ENCODE assay signal across 37 cellular contexts in genomic region chr7:2466675-2467074, GRCh38. TPM values are rescaled to one million over a fixed set of nuclear protein-coding genes. Genes with fewer than 3 reads are reported as not detected.
"Had no signal": no experiment of that assay in that cellular context is flagged by ENCODE, and none has a peak within 500 bp of the region (broad histone marks: within the 10 kb centered on the region; RNA-seq: fewer than 3 reads in every experiment).

No MANE protein-coding gene starts in this region.

- H3K36me3 Mint-ChIP-seq: activated CD4-positive, alpha-beta memory T cell treated with anti-CD3 and anti-CD28 coated beads for 36 hours; activated naive CD4-positive, alpha-beta T cell treated with anti-CD3 and anti-CD28 coated beads, Interleukin-2, amount 10 ng/mL, durations not matched to agents 7 days and 5 days; activated naive CD4-positive, alpha-beta T cell treated with anti-CD3 and anti-CD28 coated beads, Interleukin-2, amount 50 U/mL, for 24 hours; activated naive CD8-positive, alpha-beta T cell; activated naive CD8-positive, alpha-beta T cell treated with anti-CD3 and anti-CD28 coated beads, Interleukin-2, amount 10 ng/mL, durations not matched to agents 7 days and 5 days; brain had no signal

- H3K9me3 ChIP-seq: ascending aorta had no signal

- ATAC-seq: activated CD8-positive, alpha-beta T cell treated with anti-CD3 and anti-CD28 coated beads for 36 hours; activated naive CD8-positive, alpha-beta T cell treated with anti-CD3 and anti-CD28 coated beads, Interleukin-2, amount 50 U/mL, for 24 hours had no signal

- H3K4me1 ChIP-seq: ascending aorta had no signal

- H3K9me3 Mint-ChIP-seq: activated B cell treated with CpG ODN at 0.5 μM for 24 hours; activated CD4-positive, alpha-beta memory T cell treated with anti-CD3 and anti-CD28 coated beads for 36 hours; activated CD4-positive, alpha-beta T cell treated with anti-CD3 and anti-CD28 coated beads, Interleukin-2, amount 10 ng/mL, durations not matched to agents 24 days and 14 days; activated CD8-positive, alpha-beta T cell treated with anti-CD3 and anti-CD28 coated beads for 36 hours; activated naive CD4-positive, alpha-beta T cell treated with anti-CD3 and anti-CD28 coated beads, Interleukin-2, amount 10 ng/mL, durations not matched to agents 7 days and 5 days; activated naive CD4-positive, alpha-beta T cell treated with anti-CD3 and anti-CD28 coated beads, Interleukin-2, amount 50 U/mL, for 24 hours; activated naive CD8-positive, alpha-beta T cell treated with anti-CD3 and anti-CD28 coated beads, Interleukin-2, amount 10 ng/mL, durations not matched to agents 7 days and 5 days; activated naive CD8-positive, alpha-beta T cell treated with anti-CD3 and anti-CD28 coated beads, Interleukin-2, amount 50 U/mL, for 24 hours; activated T-helper 2 cell treated with anti-CD3 and anti-CD28 coated beads, Interferon-gamma antibody, Interleukin-2, Interleukin-4, amounts not matched to agents 10 μg/mL and 5 μg/mL and 100 μg/mL, durations not matched to agents 14 hours and 24 hours and 36 hours; central memory CD8-positive, alpha-beta T cell; T-helper 1 cell treated with Interleukin-12 subunit alpha and Interleukin-12 subunit beta and Interleukin-4 antibody, amounts not matched to agents 30 μg/mL and 1 μg/mL, for 36 hours; T-helper 2 cell treated with Interferon-gamma antibody and Interleukin-4, amounts not matched to agents 5 μg/mL and 100 μg/mL, for 36 hours had no signal

- H3K27ac Mint-ChIP-seq: activated B cell treated with CpG ODN at 0.5 μM for 24 hours; activated CD4-positive, alpha-beta memory T cell treated with anti-CD3 and anti-CD28 coated beads for 36 hours; activated CD4-positive, alpha-beta T cell treated with anti-CD3 and anti-CD28 coated beads, Interleukin-2, amount 10 ng/mL, durations not matched to agents 24 days and 14 days; activated CD8-positive, alpha-beta T cell treated with anti-CD3 and anti-CD28 coated beads for 36 hours; activated naive CD4-positive, alpha-beta T cell treated with anti-CD3 and anti-CD28 coated beads, Interleukin-2, amount 10 ng/mL, durations not matched to agents 7 days and 5 days; activated naive CD4-positive, alpha-beta T cell treated with anti-CD3 and anti-CD28 coated beads, Interleukin-2, amount 50 U/mL, for 24 hours; activated naive CD8-positive, alpha-beta T cell; activated naive CD8-positive, alpha-beta T cell treated with anti-CD3 and anti-CD28 coated beads, Interleukin-2, amount 10 ng/mL, durations not matched to agents 7 days and 5 days; activated naive CD8-positive, alpha-beta T cell treated with anti-CD3 and anti-CD28 coated beads, Interleukin-2, amount 50 U/mL, for 24 hours; activated T-helper 2 cell treated with anti-CD3 and anti-CD28 coated beads, Interferon-gamma antibody, Interleukin-2, Interleukin-4, amounts not matched to agents 10 μg/mL and 5 μg/mL and 100 μg/mL, durations not matched to agents 14 hours and 24 hours and 36 hours; T-helper 1 cell treated with Interleukin-12 subunit alpha and Interleukin-12 subunit beta and Interleukin-4 antibody, amounts not matched to agents 30 μg/mL and 1 μg/mL, for 36 hours; T-helper 2 cell treated with Interferon-gamma antibody and Interleukin-4, amounts not matched to agents 5 μg/mL and 100 μg/mL, for 36 hours had no signal

- FAIRE-seq: bronchial epithelial cell, TTC549 had no signal

- H3K27ac ChIP-seq: ascending aorta, cardiac muscle cell, VCaP had no signal

- H3K27me3 ChIP-seq: ascending aorta, cardiac muscle cell had no signal

- DNase-seq: activated B cell treated with CpG ODN at 0.5 μM for 24 hours; activated CD4-positive, alpha-beta memory T cell treated with anti-CD3 and anti-CD28 coated beads for 36 hours; activated CD4-positive, alpha-beta T cell treated with anti-CD3 and anti-CD28 coated beads for 4 hours; activated CD4-positive, alpha-beta T cell treated with anti-CD3 and anti-CD28 coated beads, Interleukin-2, amount 10 ng/mL, durations not matched to agents 24 days and 14 days; activated CD4-positive, alpha-beta T cell treated with anti-CD3 and anti-CD28 coated beads, Interleukin-2, amount 50 U/mL, for 1 hour; activated CD4-positive, alpha-beta T cell treated with anti-CD3 and anti-CD28 coated beads, Interleukin-2, amount 50 U/mL, for 4 hours; activated CD4-positive, CD25-positive, alpha-beta regulatory T cell treated with anti-CD3 and anti-CD28 coated beads, Interleukin-2, amount 50 U/mL, for 72 hours; activated CD8-positive, alpha-beta memory T cell treated with anti-CD3 and anti-CD28 coated beads, Interleukin-2, amount 50 U/mL, for 4 hours; activated CD8-positive, alpha-beta T cell treated with anti-CD3 and anti-CD28 coated beads for 36 hours; activated effector memory CD4-positive, alpha-beta T cell treated with Interleukin-2 at 50 U/mL for 16 hours; activated gamma-delta T cell; activated naive CD4-positive, alpha-beta T cell treated with anti-CD3 and anti-CD28 coated beads, Interleukin-2, amount 10 ng/mL, durations not matched to agents 7 days and 5 days; activated naive CD4-positive, alpha-beta T cell treated with Interleukin-2 at 50 U/mL for 16 hours; activated naive CD8-positive, alpha-beta T cell treated with anti-CD3 and anti-CD28 coated beads, Interleukin-2, amount 10 ng/mL, durations not matched to agents 7 days and 5 days; activated naive CD8-positive, alpha-beta T cell treated with anti-CD3 and anti-CD28 coated beads, Interleukin-2, amount 50 U/mL, for 24 hours; activated T-cell treated with anti-CD3 and anti-CD28 coated beads for 4 hours; activated T-cell treated with anti-CD3 and anti-CD28 coated beads, Interleukin-2, amount 50 U/mL, for 1 hour; activated T-cell treated with anti-CD3 and anti-CD28 coated beads, Interleukin-2, amount 50 U/mL, for 48 hours; cerebellar nuclear complex; T-helper 1 cell; T-helper 2 cell; T-helper 9 cell had no signal

- H3K4me3 ChIP-seq: ascending aorta, cardiac muscle cell had no signal

- H3K27me3 Mint-ChIP-seq: brain had no signal

- H3K4me3 Mint-ChIP-seq: activated B cell treated with CpG ODN at 0.5 μM for 24 hours; activated CD4-positive, alpha-beta memory T cell treated with anti-CD3 and anti-CD28 coated beads for 36 hours; activated CD4-positive, alpha-beta T cell treated with anti-CD3 and anti-CD28 coated beads, Interleukin-2, amount 10 ng/mL, durations not matched to agents 24 days and 14 days; activated CD8-positive, alpha-beta T cell treated with anti-CD3 and anti-CD28 coated beads for 36 hours; activated naive CD4-positive, alpha-beta T cell treated with anti-CD3 and anti-CD28 coated beads, Interleukin-2, amount 10 ng/mL, durations not matched to agents 7 days and 5 days; activated naive CD4-positive, alpha-beta T cell treated with anti-CD3 and anti-CD28 coated beads, Interleukin-2, amount 50 U/mL, for 24 hours; activated naive CD8-positive, alpha-beta T cell; activated naive CD8-positive, alpha-beta T cell treated with anti-CD3 and anti-CD28 coated beads, Interleukin-2, amount 10 ng/mL, durations not matched to agents 7 days and 5 days; activated naive CD8-positive, alpha-beta T cell treated with anti-CD3 and anti-CD28 coated beads, Interleukin-2, amount 50 U/mL, for 24 hours; central memory CD8-positive, alpha-beta T cell; T-helper 1 cell treated with Interleukin-12 subunit alpha and Interleukin-12 subunit beta and Interleukin-4 antibody, amounts not matched to agents 30 μg/mL and 1 μg/mL, for 36 hours; T-helper 2 cell treated with Interferon-gamma antibody and Interleukin-4, amounts not matched to agents 5 μg/mL and 100 μg/mL, for 36 hours had no signal

- H3K36me3 ChIP-seq: ascending aorta, cardiac muscle cell had no signal

RNA-seq across cellular contexts. Expression of gene GRIFIN, which starts 9.5 kb away (rescaled TPM):
- total RNA-seq: activated B cell treated with CpG ODN at 0.5 μM for 24 hours; activated CD4-positive, alpha-beta memory T cell treated with anti-CD3 and anti-CD28 coated beads for 36 hours; activated CD4-positive, alpha-beta T cell treated with anti-CD3 and anti-CD28 coated beads, Interleukin-2, amount 10 ng/mL, durations not matched to agents 24 days and 14 days; activated CD8-positive, alpha-beta memory T cell treated with anti-CD3 and anti-CD28 coated beads for 36 hours; activated CD8-positive, alpha-beta T cell treated with anti-CD3 and anti-CD28 coated beads for 36 hours; activated naive CD8-positive, alpha-beta T cell treated with anti-CD3 and anti-CD28 coated beads, Interleukin-2, amount 10 ng/mL, durations not matched to agents 7 days and 5 days; activated T-helper 2 cell treated with anti-CD3 and anti-CD28 coated beads, Interferon-gamma antibody, Interleukin-2, Interleukin-4, amounts not matched to agents 10 μg/mL and 5 μg/mL and 100 μg/mL, durations not matched to agents 14 hours and 24 hours and 36 hours; ascending aorta; bronchial epithelial cell; cardiac muscle cell; chondrocyte had no signal
- polyA plus RNA-seq: adipose tissue, cardiac muscle cell had no signal
